Comparison of ENCODE assay signal across 10 cellular contexts in genomic region chr18:66872277-66872676, GRCh38.
DNase-seq lines count a peak whose midpoint lies in the region; ATAC-seq and TF ChIP-seq lines count a peak whose summit lies in the region.
"Had no signal": no experiment of that assay in that cellular context is flagged by ENCODE, and none has a peak within 500 bp of the region (broad histone marks: within the 10 kb centered on the region; RNA-seq: fewer than 3 reads in every experiment).

No MANE protein-coding gene starts in this region.

- no peak for TF ChIP-seq POLR2A in NB4 (IDR thresholded peaks at IDR 0.05; ENCODE audit: extremely low read depth, insufficient read length)
- TF ChIP-seq POLR2A in GM18505 (IDR thresholded peaks at IDR 0.05; ENCODE audit: borderline replicate concordance, extremely low read depth, insufficient read depth, insufficient read length): no peak

- no peak for ATAC-seq in GM18505 (IDR thresholded peaks at IDR 0.05; ENCODE audit: unreplicated experiment)

- peak; percentile 5 for DNase-seq in CD1c-positive myeloid dendritic cell (ENCODE audit: extremely low spot score)
- peak; percentile 17 for DNase-seq in NB4 (ENCODE audit: low read depth)
- peak; percentile 36 for DNase-seq in SHP77 treated with DMSO at 0.1 percent for 48 hours (lab: John Stamatoyannopoulos, UW)
- peak; percentile 29 for DNase-seq in inferior parietal cortex (ENCODE audit: extremely low spot score)
- no peak for DNase-seq in activated naive CD4-positive, alpha-beta T cell (lab: John Stamatoyannopoulos, UW)
- DNase-seq in HPDE6-E6E7 (ENCODE audit: extremely low spot score): no peak
- DNase-seq in H7: no peak
- DNase-seq: nephron progenitor cell, Right ventricle myocardium superior had no signal

- H3K36me3 ChIP-seq in H7 (replicated peaks; ENCODE audit: control insufficient read depth, insufficient read depth, low read length): no peaks in the 10 kb centered on the region

- no peak overlapping the region for H3K4me3 ChIP-seq in NB4 (ENCODE audit: low read depth, low read length)
- no peak overlapping the region for H3K4me3 ChIP-seq in H7 (ENCODE audit: insufficient read depth, low read depth, low read length)

- H3K27me3 ChIP-seq in H7 (ENCODE audit: control insufficient read depth, insufficient read depth, low read length): no peaks in the 10 kb centered on the region

- TF ChIP-seq CTCF in NB4 (IDR thresholded peaks at IDR 0.05; ENCODE audit: low read depth, low read length): no peak

Comparison
In these comparisons a context has a peak if more than half of its experiments do, and no peak if none do; other contexts are left out.
1. DNase-seq: peak in CD1c-positive myeloid dendritic cell (single experiment), NB4 (single experiment), SHP77 treated with DMSO at 0.1 percent for 48 hours (single experiment) and inferior parietal cortex (single experiment); none in activated naive CD4-positive, alpha-beta T cell (0 of 4), HPDE6-E6E7 (single experiment) and H7 (single experiment).